ENCODE assay signal across 8 cellular contexts in the genomic region with DNA sequence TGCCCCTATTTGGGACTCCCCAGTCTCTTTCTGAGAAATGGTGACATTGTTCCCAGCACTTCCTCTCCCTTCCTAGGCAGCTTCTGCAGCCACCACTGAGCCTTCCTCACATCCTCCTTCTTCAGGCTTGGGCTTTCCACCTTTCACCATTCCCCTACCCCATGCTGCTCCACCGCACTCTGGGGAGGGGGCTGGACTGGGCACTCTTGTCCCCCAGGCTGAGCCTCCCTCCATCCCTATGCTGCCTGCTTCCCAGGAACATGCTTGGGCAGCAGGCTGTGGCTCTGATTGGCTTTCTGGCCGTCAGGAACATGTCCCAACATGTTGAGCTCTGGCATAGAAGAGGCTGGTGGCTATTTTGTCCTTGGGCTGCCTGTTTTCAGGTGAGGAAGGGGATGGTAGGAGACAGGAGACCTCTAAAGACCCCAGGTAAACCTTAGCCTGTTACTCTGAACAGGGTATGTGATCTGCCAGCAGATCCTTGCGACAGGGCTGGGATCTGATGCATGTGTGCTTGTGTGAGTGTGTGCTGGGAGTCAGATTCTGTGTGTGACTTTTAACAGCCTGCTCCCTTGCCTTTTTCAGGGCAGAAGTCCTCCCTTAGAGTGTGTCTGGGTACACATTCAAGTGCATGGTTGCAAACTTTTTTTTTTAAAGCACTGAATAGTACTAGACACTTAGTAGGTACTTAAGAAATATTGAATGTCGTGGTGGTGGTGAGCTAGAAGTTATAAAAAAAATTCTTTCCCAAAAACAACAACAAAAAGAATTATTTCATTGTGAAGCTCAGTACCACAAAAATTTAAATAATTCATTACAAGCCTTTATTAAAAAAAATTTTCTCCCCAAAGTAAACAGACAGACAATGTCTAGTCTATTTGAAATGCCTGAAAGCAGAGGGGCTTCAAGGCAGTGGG. TPM values are rescaled to one million over a fixed set of nuclear protein-coding genes. Genes with fewer than 3 reads are reported as not detected.
DNase-seq lines count a peak whose midpoint lies in the region; ATAC-seq, FAIRE-seq and TF ChIP-seq lines count a peak whose summit lies in the region.

No MANE protein-coding gene starts in this region.

- no peak for TF ChIP-seq POLR2A in vagina (IDR thresholded peaks at IDR 0.05)

- FAIRE-seq in kidney (lab: Jason Lieb, UNC) = no peak

- H3K27ac ChIP-seq in kidney (ENCODE audit: low read depth in 2 of 2, low read length in 2 of 2) = peak overlapping the region; percentile 8 to 13
- peak overlapping the region; percentile 99 for H3K27ac ChIP-seq in vagina
- H3K27ac ChIP-seq in substantia nigra (ENCODE audit: low read depth, low read length, poor library complexity, severe bottlenecking) = no peak overlapping the region

- intact Hi-C loops in kidney (cut with DNase I) = no loop called here
- intact Hi-C loops in vagina (cut with DNase I) = loop anchor here (5.0 kb wide), 1 partner anchor 49 kb away; no protein-coding TSS in a partner anchor

- POLR2A ChIA-PET in activated CD4-positive, alpha-beta memory T cell treated with anti-CD3 and anti-CD28 coated beads, Interleukin-2, amount 10 ng/mL, durations not matched to agents 7 days and 5 days (lab: Charles Lee) = interaction anchor here (0.7 to 8.6 kb wide), 3 partner anchors 14 to 78 kb away, joined by 3 to 86 read pairs (median 4); partner anchors contain the start of gene SRSF3

- H3K9ac ChIP-seq in kidney (ENCODE audit: low read length in 2 of 2) = no peak overlapping the region

- H3K4me1 ChIP-seq in kidney (ENCODE audit: control insufficient read depth in 1 of 2, insufficient read depth in 1 of 2, low read depth in 1 of 2, low read length in 2 of 2) (peaks cover 8 to 9% of the 10 kb centered on the region in 2 donors), vagina (peaks cover 36% of the 10 kb centered on the region)

- peaks cover 14% of the 10 kb centered on the region for H3K27me3 Mint-ChIP-seq in stimulated activated naive CD8-positive, alpha-beta T cell treated with anti-CD3 and anti-CD28 coated beads, Interleukin-15, Interleukin-2, amounts not matched to agents 100 ng/mL and 50 ng/mL, for 24 hours
- no peaks in the 10 kb centered on the region for H3K27me3 Mint-ChIP-seq in activated CD4-positive, alpha-beta memory T cell treated with anti-CD3 and anti-CD28 coated beads, Interleukin-2, amount 10 ng/mL, durations not matched to agents 7 days and 5 days

- DNase-seq in stimulated activated naive CD8-positive, alpha-beta T cell treated with anti-CD3 and anti-CD28 coated beads, Interleukin-15, Interleukin-2, amounts not matched to agents 100 U/mL and 50 U/mL, for 24 hours = no peak
- no peak for DNase-seq in activated CD4-positive, alpha-beta memory T cell treated with anti-CD3 and anti-CD28 coated beads, Interleukin-2, amount 10 ng/mL, durations not matched to agents 7 days and 5 days
- DNase-seq in kidney (no peak), vagina (ENCODE audit: extremely low spot score in 2 of 2) (no peak), substantia nigra (lab: John Stamatoyannopoulos, UW) (no peak), NCI-H2029 (lab: John Stamatoyannopoulos, UW) (no peak)

- H3K4me3 Mint-ChIP-seq in stimulated activated naive CD8-positive, alpha-beta T cell treated with anti-CD3 and anti-CD28 coated beads, Interleukin-15, Interleukin-2, amounts not matched to agents 100 ng/mL and 50 ng/mL, for 24 hours = peak overlapping the region; percentile 29
- H3K4me3 Mint-ChIP-seq in activated CD4-positive, alpha-beta memory T cell treated with anti-CD3 and anti-CD28 coated beads, Interleukin-2, amount 10 ng/mL, durations not matched to agents 7 days and 5 days = peak overlapping the region; percentile 75

- CTCF ChIA-PET in activated CD4-positive, alpha-beta memory T cell treated with anti-CD3 and anti-CD28 coated beads, Interleukin-2, amount 10 ng/mL, durations not matched to agents 7 days and 5 days (lab: Charles Lee) = interaction anchor here (1.0 to 2.3 kb wide), 4 partner anchors 52 to 106 kb away, joined by 3 to 9 read pairs (median 5); no protein-coding TSS in a partner anchor

- peak overlapping the region; percentile 10 for H3K27ac Mint-ChIP-seq in stimulated activated naive CD8-positive, alpha-beta T cell treated with anti-CD3 and anti-CD28 coated beads, Interleukin-15, Interleukin-2, amounts not matched to agents 100 ng/mL and 50 ng/mL, for 24 hours
- peak overlapping the region; percentile 82 for H3K27ac Mint-ChIP-seq in activated CD4-positive, alpha-beta memory T cell treated with anti-CD3 and anti-CD28 coated beads, Interleukin-2, amount 10 ng/mL, durations not matched to agents 7 days and 5 days

- H3K4me3 ChIP-seq in kidney (ENCODE audit: low read length in 2 of 2) = no peak overlapping the region
- no peak overlapping the region for H3K4me3 ChIP-seq in vagina

- ATAC-seq in stimulated activated naive CD8-positive, alpha-beta T cell treated with anti-CD3 and anti-CD28 coated beads, Interleukin-15, Interleukin-2, amounts not matched to agents 100 U/mL and 50 U/mL, for 24 hours = no peak
- no peak for ATAC-seq in HG03139 (IDR thresholded peaks at IDR 0.05; ENCODE audit: unreplicated experiment)

- TF ChIP-seq CTCF in kidney (IDR thresholded peaks at IDR 0.05; ENCODE audit: borderline replicate concordance, extremely low read depth, insufficient read depth) (no peak), vagina (IDR thresholded peaks at IDR 0.05) (no peak)

- H3K9me3 ChIP-seq in kidney (ENCODE audit: control insufficient read depth in 1 of 2, low read length in 2 of 2) = no peaks in the 10 kb centered on the region
- H3K9me3 ChIP-seq in vagina = no peaks in the 10 kb centered on the region

- no peaks in the 10 kb centered on the region for H3K36me3 ChIP-seq in kidney (ENCODE audit: control insufficient read depth in 1 of 2, insufficient read depth in 2 of 2, low read length in 2 of 2)
- H3K36me3 ChIP-seq in vagina = no peaks in the 10 kb centered on the region

- no peaks in the 10 kb centered on the region for H3K9me3 Mint-ChIP-seq in stimulated activated naive CD8-positive, alpha-beta T cell treated with anti-CD3 and anti-CD28 coated beads, Interleukin-15, Interleukin-2, amounts not matched to agents 100 ng/mL and 50 ng/mL, for 24 hours
- H3K9me3 Mint-ChIP-seq in activated CD4-positive, alpha-beta memory T cell treated with anti-CD3 and anti-CD28 coated beads, Interleukin-2, amount 10 ng/mL, durations not matched to agents 7 days and 5 days = no peaks in the 10 kb centered on the region

- H3K36me3 Mint-ChIP-seq in stimulated activated naive CD8-positive, alpha-beta T cell treated with anti-CD3 and anti-CD28 coated beads, Interleukin-15, Interleukin-2, amounts not matched to agents 100 ng/mL and 50 ng/mL, for 24 hours (ENCODE audit: low read depth) = peaks cover 5% of the 10 kb centered on the region
- peaks cover 19% of the 10 kb centered on the region for H3K36me3 Mint-ChIP-seq in activated CD4-positive, alpha-beta memory T cell treated with anti-CD3 and anti-CD28 coated beads, Interleukin-2, amount 10 ng/mL, durations not matched to agents 7 days and 5 days (ENCODE audit: low read depth)

- H3K4me1 Mint-ChIP-seq in stimulated activated naive CD8-positive, alpha-beta T cell treated with anti-CD3 and anti-CD28 coated beads, Interleukin-15, Interleukin-2, amounts not matched to agents 100 ng/mL and 50 ng/mL, for 24 hours (ENCODE audit: low read depth) = peaks cover 46% of the 10 kb centered on the region
- H3K4me1 Mint-ChIP-seq in activated CD4-positive, alpha-beta memory T cell treated with anti-CD3 and anti-CD28 coated beads, Interleukin-2, amount 10 ng/mL, durations not matched to agents 7 days and 5 days = peaks cover 38% of the 10 kb centered on the region

- H3K27me3 ChIP-seq in vagina = no peaks in the 10 kb centered on the region

RNA-seq across cellular contexts. Expression of gene CDKN1A, which starts 2.1 kb away (rescaled TPM):
- total RNA-seq in activated CD4-positive, alpha-beta memory T cell treated with anti-CD3 and anti-CD28 coated beads, Interleukin-2, amount 10 ng/mL, durations not matched to agents 7 days and 5 days = 100 to 1,000 TPM; 107 to 109 TPM
- 66.2 TPM for total RNA-seq in kidney
- 46.4 TPM for polyA plus RNA-seq in kidney (ENCODE audit: insufficient read depth, low read depth, low replicate concordance)
- 169 TPM for total RNA-seq in vagina

RNA-seq across cellular contexts. Expression of gene RAB44, which starts 21.2 kb away (rescaled TPM):
- under 1 TPM; 0.15 to 0.25 TPM for total RNA-seq in activated CD4-positive, alpha-beta memory T cell treated with anti-CD3 and anti-CD28 coated beads, Interleukin-2, amount 10 ng/mL, durations not matched to agents 7 days and 5 days
- 1.5 TPM for total RNA-seq in kidney
- not detected for polyA plus RNA-seq in kidney (ENCODE audit: insufficient read depth, low read depth, low replicate concordance)
- total RNA-seq in vagina = 0.49 TPM
